ENCODE assay signal across 18 cellular contexts in genomic region chrX:22378296-22378695, GRCh38.
"Had no signal": no experiment of that assay in that cellular context is flagged by ENCODE, and none has a peak within 500 bp of the region (broad histone marks: within the 10 kb centered on the region; RNA-seq: fewer than 3 reads in every experiment).

No MANE protein-coding gene starts in this region.

- H3K4me3 ChIP-seq: adrenal gland, colonic mucosa, gastrocnemius medialis, hepatocyte, left lung, smooth muscle cell, transverse colon had no signal

- H3K79me2 ChIP-seq: hepatocyte had no signal

- H3K36me3 ChIP-seq: adrenal gland, colonic mucosa, gastrocnemius medialis, left lung, transverse colon had no signal

- H3K4me1 ChIP-seq: adrenal gland, colonic mucosa, gastrocnemius medialis, left lung, transverse colon had no signal

- DNase-seq: activated CD4-positive, alpha-beta T cell treated with anti-CD3 and anti-CD28 coated beads for 4 hours; activated CD8-positive, alpha-beta T cell treated with anti-CD3 and anti-CD28 coated beads for 36 hours; activated effector memory CD4-positive, alpha-beta T cell treated with Interleukin-2 at 50 U/mL for 16 hours; activated naive CD4-positive, alpha-beta T cell treated with anti-CD3 and anti-CD28 coated beads, Interleukin-2, amount 50 U/mL, for 16 hours; activated T-cell treated with anti-CD3 and anti-CD28 coated beads, Interleukin-2, amount 50 U/mL, for 4 hours; adrenal gland; central memory CD4-positive, alpha-beta T cell; colonic mucosa; gastrocnemius medialis; kidney; left lung; natural killer cell; right cardiac atrium; stimulated activated naive CD8-positive, alpha-beta T cell treated with anti-CD3 and anti-CD28 coated beads, Interleukin-15, Interleukin-2, amounts not matched to agents 100 U/mL and 50 U/mL, for 24 hours; T-helper 17 cell; transverse colon had no signal

- H3K27ac ChIP-seq: adrenal gland, colonic mucosa, gastrocnemius medialis, hepatocyte, left lung, transverse colon had no signal

- H3K27me3 ChIP-seq: adrenal gland, colonic mucosa, gastrocnemius medialis, hepatocyte, left lung, transverse colon had no signal

- H3K9me3 ChIP-seq: adrenal gland, colonic mucosa, gastrocnemius medialis, transverse colon had no signal

- H3K4me2 ChIP-seq: hepatocyte, smooth muscle cell had no signal

- H2AFZ ChIP-seq: hepatocyte had no signal
